Comparison of ENCODE assay signal across 9 cellular contexts in genomic region chr6:27619436-27619835, GRCh38.
"Had no signal": no experiment of that assay in that cellular context is flagged by ENCODE, and none has a peak within 500 bp of the region (broad histone marks: within the 10 kb centered on the region; RNA-seq: fewer than 3 reads in every experiment).

No MANE protein-coding gene starts in this region.

- FAIRE-seq: H1, H54, HepG2 had no signal

- H3K36me3 Mint-ChIP-seq: IgD-negative memory B cell had no signal

- DNase-seq: H9, HCEC 1CT, HFFc6 had no signal

- H3K27ac ChIP-seq: HL-60 had no signal

- ATAC-seq: GM23338, HepG2 had no signal

- H3K27ac Mint-ChIP-seq: GM23338, H9, HFFc6, IgD-negative memory B cell had no signal

- H3K9me3 Mint-ChIP-seq: HFFc6 had no signal

- H3K4me3 Mint-ChIP-seq: GM23338, HFFc6, IgD-negative memory B cell had no signal
